ENCODE assay signal across 19 cellular contexts in the genomic region with DNA sequence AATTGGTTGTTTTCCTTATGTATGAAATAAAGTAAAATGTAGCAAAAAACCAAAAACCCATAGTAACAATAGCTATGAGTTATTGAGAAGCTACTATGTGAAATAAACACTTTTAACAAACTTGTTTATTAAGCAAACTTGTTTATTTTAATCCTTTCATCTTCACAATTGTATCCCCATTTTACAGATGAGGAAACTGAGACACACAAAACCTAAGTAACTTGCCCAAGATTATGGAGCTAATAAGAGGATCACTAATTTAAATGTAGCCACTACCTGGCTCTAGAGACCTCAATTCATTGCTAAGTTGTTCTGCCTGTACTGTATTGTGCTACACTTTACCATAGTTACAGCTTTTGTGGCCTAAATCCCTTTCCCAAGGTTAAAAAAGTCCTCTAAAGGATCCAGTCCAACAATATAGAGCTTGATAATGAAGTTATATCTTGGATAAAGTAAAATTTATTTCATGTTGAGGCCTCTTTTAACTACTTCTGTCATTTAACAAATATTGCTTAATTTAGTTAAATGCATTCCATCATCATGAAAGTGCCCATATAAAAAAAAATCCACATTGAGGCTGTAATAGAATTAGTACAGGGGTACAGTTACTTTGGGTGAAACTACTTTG. TPM values are rescaled to one million over a fixed set of nuclear protein-coding genes. Genes with fewer than 3 reads are reported as not detected.
A peak's percentile ranks its signal among the peaks of the same experiment; 100 is the strongest.
DNase-seq lines count a peak whose midpoint lies in the region; ATAC-seq and TF ChIP-seq lines count a peak whose summit lies in the region.
"Had no signal": no experiment of that assay in that cellular context is flagged by ENCODE, and none has a peak within 500 bp of the region (broad histone marks: within the 10 kb centered on the region; RNA-seq: fewer than 3 reads in every experiment).

No MANE protein-coding gene starts in this region.

- no peak for ATAC-seq in left ventricle myocardium superior
- ATAC-seq in GM23338: no peak
- ATAC-seq in psoas muscle: no peak
- ATAC-seq: HCT116 had no signal

- H3K27ac ChIP-seq in left ventricle myocardium inferior (replicated peaks): peak overlapping the region; percentile 75
- H3K27ac ChIP-seq in ACC112 (ENCODE audit: low read depth, low read length): no peak overlapping the region
- H3K27ac ChIP-seq in GM23338 (ENCODE audit: low read depth): no peak overlapping the region
- H3K27ac ChIP-seq in psoas muscle: peak overlapping the region; percentile 77
- H3K27ac ChIP-seq: BLaER1, GM23248 had no signal

- intact Hi-C loops in left ventricle myocardium inferior (cut with micrococcal nuclease): no loop called here
- intact Hi-C loops in left ventricle myocardium superior (cut with micrococcal nuclease): no loop called here
- intact Hi-C loops in psoas muscle (cut with DNase I): no loop called here

- POLR2A ChIA-PET in GM10248 (lab: Yijun Ruan, JAX): no interaction called here

- H3K36me3 Mint-ChIP-seq in GM23338 (ENCODE audit: low read depth): no peaks in the 10 kb centered on the region
- H3K36me3 Mint-ChIP-seq: CD14-positive monocyte; CD4-positive, alpha-beta memory T cell had no signal

- H3K9me2 ChIP-seq in GM23338 (ENCODE audit: insufficient read depth): no peaks in the 10 kb centered on the region

- H3K4me3 ChIP-seq in left ventricle myocardium inferior: no peak overlapping the region
- H3K4me3 ChIP-seq in ACC112 (ENCODE audit: low read depth, low read length): no peak overlapping the region
- H3K4me3 ChIP-seq in GM23338: no peak overlapping the region
- H3K4me3 ChIP-seq in psoas muscle: no peak overlapping the region
- H3K4me3 ChIP-seq: BLaER1, GM23248 had no signal

- H3K4me1 ChIP-seq in left ventricle myocardium inferior (peaks cover 61% of the 10 kb centered on the region), ACC112 (ENCODE audit: control insufficient read depth, insufficient read depth, low read length, unreplicated experiment) (no peaks in the 10 kb centered on the region), GM23338 (ENCODE audit: insufficient read depth) (peaks cover 23% of the 10 kb centered on the region), psoas muscle (peaks cover 44% of the 10 kb centered on the region)
- H3K4me1 ChIP-seq: BLaER1 had no signal

- CTCF ChIA-PET in GM10248 (lab: Yijun Ruan, JAX): interaction anchor here (1.3 kb wide), 1 partner anchor 17 kb away, joined by 4 read pairs; no protein-coding TSS in a partner anchor

- H3K36me3 ChIP-seq in left ventricle myocardium inferior (no peaks in the 10 kb centered on the region), ACC112 (ENCODE audit: insufficient read depth, low read length) (no peaks in the 10 kb centered on the region), GM23338 (ENCODE audit: insufficient read depth) (no peaks in the 10 kb centered on the region), psoas muscle (ENCODE audit: insufficient read depth in 1 of 2, low read depth in 1 of 2) (no peaks in the 10 kb centered on the region)

- H3K27ac Mint-ChIP-seq in GM23338: peak overlapping the region; percentile 13; the same call in 1 of the 2 replicates
- H3K27ac Mint-ChIP-seq: CD14-positive monocyte; CD4-positive, alpha-beta memory T cell; HFFc6; IgD-negative memory B cell had no signal

- no peaks in the 10 kb centered on the region for H3K9me3 Mint-ChIP-seq in GM23338
- H3K9me3 Mint-ChIP-seq: CD4-positive, alpha-beta memory T cell; HFFc6 had no signal

- peaks cover 31% of the 10 kb centered on the region for H3K4me1 Mint-ChIP-seq in GM23338
- H3K4me1 Mint-ChIP-seq: CD14-positive monocyte; CD4-positive, alpha-beta memory T cell; IgD-negative memory B cell had no signal

- H3K4me3 Mint-ChIP-seq in GM23338: no peak overlapping the region
- H3K4me3 Mint-ChIP-seq: CD14-positive monocyte; CD4-positive, alpha-beta memory T cell; HFFc6; IgD-negative memory B cell had no signal

- no peaks in the 10 kb centered on the region for H3K79me2 ChIP-seq in ACC112 (ENCODE audit: control insufficient read depth, insufficient read depth, low read length, unreplicated experiment)
- peaks cover 100% of the 10 kb centered on the region for H3K79me2 ChIP-seq in GM23338 (replicated peaks; ENCODE audit: insufficient read depth)

- peaks cover 4% of the 10 kb centered on the region for H4K20me1 ChIP-seq in GM23338 (replicated peaks; ENCODE audit: insufficient read depth)
- H4K20me1 ChIP-seq: BLaER1 had no signal

- DNase-seq in left ventricle myocardium inferior (no peak), left ventricle myocardium superior (no peak), GM23338 (ENCODE audit: low spot score) (no peak), psoas muscle (no peak), GM10248 (ENCODE audit: extremely low spot score) (no peak), SW 1271 (lab: John Stamatoyannopoulos, UW) (no peak)
- DNase-seq in activated CD4-positive, alpha-beta T cell treated with anti-CD3 and anti-CD28 coated beads, Interleukin-2, amount 50 U/mL, for 48 hours: no peak
- DNase-seq: Calu3; CD4-positive, alpha-beta memory T cell; DMS79 treated with DMSO at 0.1 percent for 48 hours; GM23248; H7; HFFc6; KG1 had no signal

- no peaks in the 10 kb centered on the region for H3F3A ChIP-seq in GM23338 (replicated peaks; ENCODE audit: low read depth)

- H3K9me3 ChIP-seq in left ventricle myocardium inferior (replicated peaks) (no peaks in the 10 kb centered on the region), psoas muscle (no peaks in the 10 kb centered on the region)
- H3K9me3 ChIP-seq: BLaER1 had no signal

- no peak for TF ChIP-seq CTCF in left ventricle myocardium inferior (IDR thresholded peaks at IDR 0.05; ENCODE audit: borderline replicate concordance)
- no peak for TF ChIP-seq CTCF in GM23338 (conservative IDR thresholded peaks at IDR 0.05; ENCODE audit: low read depth in 2 of 2)
- no peak for TF ChIP-seq CTCF in psoas muscle (IDR thresholded peaks at IDR 0.05)
- TF ChIP-seq CTCF in GM10248 (IDR thresholded peaks at IDR 0.05; ENCODE audit: control extremely low read depth, extremely low read depth, low read depth, missing control alignments): no peak

- peak overlapping the region; percentile 3 for H2AFZ ChIP-seq in ACC112 (ENCODE audit: low read length, unreplicated experiment)
- H2AFZ ChIP-seq in GM23338: no peak overlapping the region
- H2AFZ ChIP-seq: GM23248 had no signal

- H3K27me3 Mint-ChIP-seq in GM23338 (ENCODE audit: insufficient read depth, low read depth, poor library complexity): no peaks in the 10 kb centered on the region
- H3K27me3 Mint-ChIP-seq: IgD-negative memory B cell had no signal

- no peak overlapping the region for H3K4me2 ChIP-seq in GM23338
- H3K4me2 ChIP-seq: BLaER1 had no signal

- H3K27me3 ChIP-seq in left ventricle myocardium inferior (ENCODE audit: low read depth): no peaks in the 10 kb centered on the region
- no peaks in the 10 kb centered on the region for H3K27me3 ChIP-seq in ACC112 (ENCODE audit: insufficient read depth, low read length)
- H3K27me3 ChIP-seq in GM23338 (ENCODE audit: insufficient read depth): no peaks in the 10 kb centered on the region
- H3K27me3 ChIP-seq in psoas muscle (ENCODE audit: insufficient read depth in 3 of 3, low read length in 2 of 3): no peaks in the 10 kb centered on the region
- H3K27me3 ChIP-seq: BLaER1 had no signal

TF ChIP-seq in GM23338, 12 proteins besides CTCF, POLR2A, EP300 and RAD21 (continues in another document):
- TF ChIP-seq NANOG (IDR thresholded peaks at IDR 0.05; ENCODE audit: borderline replicate concordance) (no peak), JUNB (IDR thresholded peaks at IDR 0.05; ENCODE audit: unreplicated experiment) (no peak), EZH2phosphoT487 (IDR thresholded peaks at IDR 0.05; ENCODE audit: unreplicated experiment) (no peak), ZNF114 (CRISPR knock-in tag; IDR thresholded peaks at IDR 0.05) (no peak), POLR2AphosphoS5 (IDR thresholded peaks at IDR 0.05; ENCODE audit: low read depth) (no peak), ZNF331 (CRISPR knock-in tag; IDR thresholded peaks at IDR 0.05; ENCODE audit: low read depth) (no peak)
- TF ChIP-seq, protein P1, sequence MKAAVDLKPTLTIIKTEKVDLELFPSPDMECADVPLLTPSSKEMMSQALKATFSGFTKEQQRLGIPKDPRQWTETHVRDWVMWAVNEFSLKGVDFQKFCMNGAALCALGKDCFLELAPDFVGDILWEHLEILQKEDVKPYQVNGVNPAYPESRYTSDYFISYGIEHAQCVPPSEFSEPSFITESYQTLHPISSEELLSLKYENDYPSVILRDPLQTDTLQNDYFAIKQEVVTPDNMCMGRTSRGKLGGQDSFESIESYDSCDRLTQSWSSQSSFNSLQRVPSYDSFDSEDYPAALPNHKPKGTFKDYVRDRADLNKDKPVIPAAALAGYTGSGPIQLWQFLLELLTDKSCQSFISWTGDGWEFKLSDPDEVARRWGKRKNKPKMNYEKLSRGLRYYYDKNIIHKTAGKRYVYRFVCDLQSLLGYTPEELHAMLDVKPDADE (IDR thresholded peaks at IDR 0.05): no peak
- TF ChIP-seq, protein P2, sequence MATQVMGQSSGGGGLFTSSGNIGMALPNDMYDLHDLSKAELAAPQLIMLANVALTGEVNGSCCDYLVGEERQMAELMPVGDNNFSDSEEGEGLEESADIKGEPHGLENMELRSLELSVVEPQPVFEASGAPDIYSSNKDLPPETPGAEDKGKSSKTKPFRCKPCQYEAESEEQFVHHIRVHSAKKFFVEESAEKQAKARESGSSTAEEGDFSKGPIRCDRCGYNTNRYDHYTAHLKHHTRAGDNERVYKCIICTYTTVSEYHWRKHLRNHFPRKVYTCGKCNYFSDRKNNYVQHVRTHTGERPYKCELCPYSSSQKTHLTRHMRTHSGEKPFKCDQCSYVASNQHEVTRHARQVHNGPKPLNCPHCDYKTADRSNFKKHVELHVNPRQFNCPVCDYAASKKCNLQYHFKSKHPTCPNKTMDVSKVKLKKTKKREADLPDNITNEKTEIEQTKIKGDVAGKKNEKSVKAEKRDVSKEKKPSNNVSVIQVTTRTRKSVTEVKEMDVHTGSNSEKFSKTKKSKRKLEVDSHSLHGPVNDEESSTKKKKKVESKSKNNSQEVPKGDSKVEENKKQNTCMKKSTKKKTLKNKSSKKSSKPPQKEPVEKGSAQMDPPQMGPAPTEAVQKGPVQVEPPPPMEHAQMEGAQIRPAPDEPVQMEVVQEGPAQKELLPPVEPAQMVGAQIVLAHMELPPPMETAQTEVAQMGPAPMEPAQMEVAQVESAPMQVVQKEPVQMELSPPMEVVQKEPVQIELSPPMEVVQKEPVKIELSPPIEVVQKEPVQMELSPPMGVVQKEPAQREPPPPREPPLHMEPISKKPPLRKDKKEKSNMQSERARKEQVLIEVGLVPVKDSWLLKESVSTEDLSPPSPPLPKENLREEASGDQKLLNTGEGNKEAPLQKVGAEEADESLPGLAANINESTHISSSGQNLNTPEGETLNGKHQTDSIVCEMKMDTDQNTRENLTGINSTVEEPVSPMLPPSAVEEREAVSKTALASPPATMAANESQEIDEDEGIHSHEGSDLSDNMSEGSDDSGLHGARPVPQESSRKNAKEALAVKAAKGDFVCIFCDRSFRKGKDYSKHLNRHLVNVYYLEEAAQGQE (IDR thresholded peaks at IDR 0.05; ENCODE audit: unreplicated experiment): no peak

RNA-seq across cellular contexts. Expression of a gene that starts 22.1 kb away (rescaled TPM):
- total RNA-seq in left ventricle myocardium inferior (61.9 TPM), left ventricle myocardium superior (59.5 TPM), psoas muscle (10 to 100 TPM; 32.7 to 52.4 (median 36.2) TPM)
- total RNA-seq in GM23338 (2014; rRNA removed; shearing (Covaris generic)): 45.1 and 46.3 TPM in 2 replicates
- polyA plus RNA-seq in GM23338 (2016; fragmentation: Nextera tagmentation; extraction: Ambion mirVana) (77.9 and 80.3 TPM in 2 replicates), psoas muscle (10 to 100 TPM in 2 of 3 donors, 1 to 10 TPM in 1; 3.2 to 36.5 (median 11.1) TPM)

Comparison
In these comparisons a context has a peak if more than half of its experiments do, and no peak if none do; other contexts are left out.
1. H3K27ac ChIP-seq: peak in left ventricle myocardium inferior (single experiment) and psoas muscle (single experiment); none in ACC112 (single experiment) and GM23338 (single experiment).